In the genomic region with DNA sequence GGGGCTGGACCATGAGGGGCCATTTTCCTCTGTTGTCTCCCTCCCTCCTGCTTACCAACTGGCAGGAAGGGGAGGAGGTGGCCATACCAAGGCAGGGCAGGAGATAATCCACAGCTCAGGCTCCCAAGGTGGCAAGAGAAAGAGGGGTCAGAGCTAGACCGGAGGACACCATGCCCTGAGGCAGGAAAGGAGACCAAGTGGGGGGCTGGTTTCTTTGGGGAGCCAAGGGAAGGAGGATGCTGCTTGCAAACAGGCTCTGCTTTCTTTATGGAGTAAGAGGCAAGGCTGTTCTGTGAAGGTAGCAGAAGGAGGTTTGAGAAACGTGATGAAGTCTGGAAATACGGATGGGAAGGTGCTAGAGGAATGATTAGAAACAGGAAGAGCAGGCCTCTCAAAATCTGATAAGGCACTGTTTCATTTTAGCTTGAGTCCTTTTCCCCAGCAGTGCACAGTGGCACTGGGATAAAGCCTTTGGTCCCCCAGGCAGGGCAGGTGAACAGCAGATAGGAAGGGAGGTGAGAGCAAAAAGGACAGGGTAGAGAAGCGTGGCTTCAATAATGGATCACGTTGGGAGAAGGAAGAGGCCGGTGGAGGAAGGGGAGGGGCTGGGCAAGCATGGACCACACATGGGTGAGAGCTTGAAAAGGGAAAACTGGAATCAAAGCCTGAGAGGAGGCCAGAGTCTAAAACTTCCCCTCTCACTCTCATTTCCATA, we compare ENCODE assay signal across 33 cellular contexts.
"Had no signal": no experiment of that assay in that cellular context is flagged by ENCODE, and none has a peak within 500 bp of the region (broad histone marks: within the 10 kb centered on the region; RNA-seq: fewer than 3 reads in every experiment).

No MANE protein-coding gene starts in this region.

- H3K27me3 ChIP-seq: brain microvascular endothelial cell, gastrocnemius medialis, heart left ventricle had no signal

- H3K4me3 Mint-ChIP-seq: activated CD4-positive, alpha-beta memory T cell treated with anti-CD3 and anti-CD28 coated beads, Interleukin-2, amount 10 ng/mL, durations not matched to agents 7 days and 5 days; activated CD4-positive, alpha-beta T cell treated with anti-CD3 and anti-CD28 coated beads for 36 hours; activated CD4-positive, alpha-beta T cell treated with anti-CD3 and anti-CD28 coated beads, Interleukin-2, amount 10 ng/mL, durations not matched to agents 7 days and 5 days; activated naive CD8-positive, alpha-beta T cell; activated T-cell treated with anti-CD3 and anti-CD28 coated beads, Interleukin-2, amount 50 U/mL, for 24 hours; activated T-cell treated with anti-CD3 and anti-CD28 coated beads, Interleukin-2, amount 50 U/mL, for 72 hours; central memory CD8-positive, alpha-beta T cell; dendritic cell treated with granulocyte-macrophage colony-stimulating factor and Interleukin-4, amounts not matched to agents 40 ng/mL and 50 ng/mL, for 4 days; effector memory CD8-positive, alpha-beta T cell had no signal

- H3K36me3 ChIP-seq: brain microvascular endothelial cell, gastrocnemius medialis, heart left ventricle had no signal

- H3K27ac ChIP-seq: brain microvascular endothelial cell, coronary artery, dorsolateral prefrontal cortex, foreskin keratinocyte, gastrocnemius medialis, heart left ventricle had no signal

- H3K4me1 ChIP-seq: foreskin keratinocyte, gastrocnemius medialis, heart left ventricle had no signal

- H3K9me3 ChIP-seq: gastrocnemius medialis had no signal

- H3K4me3 ChIP-seq: coronary artery, dorsolateral prefrontal cortex, gastrocnemius medialis, heart left ventricle had no signal

- H3K27ac Mint-ChIP-seq: activated CD4-positive, alpha-beta memory T cell treated with anti-CD3 and anti-CD28 coated beads, Interleukin-2, amount 10 ng/mL, durations not matched to agents 7 days and 5 days; activated CD4-positive, alpha-beta T cell treated with anti-CD3 and anti-CD28 coated beads for 36 hours; activated CD4-positive, alpha-beta T cell treated with anti-CD3 and anti-CD28 coated beads, Interleukin-2, amount 10 ng/mL, durations not matched to agents 7 days and 5 days; activated naive CD8-positive, alpha-beta T cell; activated T-cell treated with anti-CD3 and anti-CD28 coated beads, Interleukin-2, amount 50 U/mL, for 24 hours; activated T-cell treated with anti-CD3 and anti-CD28 coated beads, Interleukin-2, amount 50 U/mL, for 72 hours; dendritic cell treated with granulocyte-macrophage colony-stimulating factor and Interleukin-4, amounts not matched to agents 40 ng/mL and 50 ng/mL, for 4 days; effector memory CD8-positive, alpha-beta T cell had no signal

- H3K4me1 Mint-ChIP-seq: activated CD4-positive, alpha-beta memory T cell treated with anti-CD3 and anti-CD28 coated beads, Interleukin-2, amount 10 ng/mL, durations not matched to agents 7 days and 5 days; activated CD4-positive, alpha-beta T cell treated with anti-CD3 and anti-CD28 coated beads for 36 hours; activated CD4-positive, alpha-beta T cell treated with anti-CD3 and anti-CD28 coated beads, Interleukin-2, amount 10 ng/mL, durations not matched to agents 7 days and 5 days; central memory CD8-positive, alpha-beta T cell had no signal

- H3K27me3 Mint-ChIP-seq: activated T-cell treated with anti-CD3 and anti-CD28 coated beads, Interleukin-2, amount 50 U/mL, for 24 hours; dendritic cell treated with granulocyte-macrophage colony-stimulating factor and Interleukin-4, amounts not matched to agents 40 ng/mL and 50 ng/mL, for 4 days had no signal

- FAIRE-seq: astrocyte, bronchial epithelial cell, endometrium had no signal

- DNase-seq: activated CD4-positive, alpha-beta memory T cell treated with anti-CD3 and anti-CD28 coated beads, Interleukin-2, amount 10 ng/mL, durations not matched to agents 7 days and 5 days; activated CD4-positive, alpha-beta T cell treated with anti-CD3 and anti-CD28 coated beads for 36 hours; activated CD4-positive, alpha-beta T cell treated with anti-CD3 and anti-CD28 coated beads, Interleukin-2, amount 10 ng/mL, durations not matched to agents 7 days and 5 days; activated CD4-positive, alpha-beta T cell treated with anti-CD3 and anti-CD28 coated beads, Interleukin-2, amount 50 U/mL, for 4 hours; activated CD4-positive, CD25-positive, alpha-beta regulatory T cell; activated CD4-positive, CD25-positive, alpha-beta regulatory T cell treated with anti-CD3 and anti-CD28 coated beads, Interleukin-2, amount 50 U/mL, for 72 hours; activated CD8-positive, alpha-beta memory T cell treated with anti-CD3 and anti-CD28 coated beads, Interleukin-2, amount 50 U/mL, for 48 hours; activated effector memory CD4-positive, alpha-beta T cell treated with Interleukin-2 at 50 U/mL for 16 hours; activated gamma-delta T cell treated with Interleukin-2 at 50 U/mL for 16 hours; activated naive CD4-positive, alpha-beta T cell treated with anti-CD3 and anti-CD28 coated beads, Interleukin-2, amount 50 U/mL, for 16 hours; activated naive CD4-positive, alpha-beta T cell treated with Interleukin-2 at 50 U/mL for 16 hours; activated T-cell treated with anti-CD3 and anti-CD28 coated beads for 4 hours; activated T-cell treated with anti-CD3 and anti-CD28 coated beads, Interleukin-2, amount 50 U/mL, for 24 hours; activated T-cell treated with anti-CD3 and anti-CD28 coated beads, Interleukin-2, amount 50 U/mL, for 72 hours; amniotic stem cell; anterior cingulate cortex; brain microvascular endothelial cell; dorsolateral prefrontal cortex; effector CD4-positive, alpha-beta T cell; effector memory CD8-positive, alpha-beta T cell; foreskin keratinocyte; gastrocnemius medialis; glutamatergic neuron; heart left ventricle; T-helper 2 cell had no signal

- H3K9me3 Mint-ChIP-seq: activated CD4-positive, alpha-beta memory T cell treated with anti-CD3 and anti-CD28 coated beads, Interleukin-2, amount 10 ng/mL, durations not matched to agents 7 days and 5 days; activated T-cell treated with anti-CD3 and anti-CD28 coated beads, Interleukin-2, amount 50 U/mL, for 24 hours; central memory CD8-positive, alpha-beta T cell; dendritic cell treated with granulocyte-macrophage colony-stimulating factor and Interleukin-4, amounts not matched to agents 40 ng/mL and 50 ng/mL, for 4 days; effector memory CD8-positive, alpha-beta T cell had no signal

- ATAC-seq: activated CD4-positive, alpha-beta T cell treated with anti-CD3 and anti-CD28 coated beads for 36 hours; activated T-cell treated with anti-CD3 and anti-CD28 coated beads, Interleukin-2, amount 50 U/mL, for 72 hours; effector memory CD8-positive, alpha-beta T cell; esophagus mucosa; foreskin keratinocyte; gastrocnemius medialis; heart left ventricle had no signal
